Comparison of ENCODE assay signal across 16 cellular contexts in the genomic region with DNA sequence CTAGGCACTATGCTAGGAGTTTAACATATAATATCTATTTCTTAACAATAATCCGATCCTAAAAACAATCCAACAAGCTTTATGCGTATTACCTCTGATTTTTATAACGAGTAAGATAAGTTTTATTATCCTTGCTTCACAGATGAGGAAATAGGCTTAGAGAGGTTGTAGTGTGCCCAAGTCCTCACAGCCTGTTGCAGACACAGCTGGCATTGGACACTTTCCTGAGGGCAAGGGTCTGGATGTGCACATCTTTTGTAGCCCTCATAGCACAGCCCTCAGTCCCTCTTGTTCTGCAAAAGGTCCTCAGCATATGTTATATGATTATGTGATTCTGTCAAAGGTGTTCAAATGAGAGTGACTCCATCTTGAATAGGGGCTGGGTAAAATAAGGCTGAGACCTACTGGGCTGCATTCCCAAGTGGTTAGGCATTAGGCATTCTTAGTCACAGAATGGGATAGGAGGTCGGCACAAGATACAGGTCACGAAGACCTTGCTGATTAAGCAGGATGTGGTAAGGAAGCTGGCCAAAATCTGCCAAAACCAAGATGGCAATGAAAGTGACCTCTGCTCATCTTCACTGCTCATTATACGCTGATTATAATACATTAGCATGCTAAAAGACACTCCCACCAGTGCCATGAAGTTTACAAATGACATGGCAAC.
DNase-seq lines count a peak whose midpoint lies in the region; ATAC-seq and TF ChIP-seq lines count a peak whose summit lies in the region.
"Had no signal": no experiment of that assay in that cellular context is flagged by ENCODE, and none has a peak within 500 bp of the region (broad histone marks: within the 10 kb centered on the region; RNA-seq: fewer than 3 reads in every experiment).

No MANE protein-coding gene starts in this region.

- H3K4me1 Mint-ChIP-seq in HFFc6 (ENCODE audit: low read depth), result peaks cover 83% of the 10 kb centered on the region
- H3K4me1 Mint-ChIP-seq in type B pancreatic cell (ENCODE audit: unreplicated experiment), result peaks cover 25% of the 10 kb centered on the region
- peaks cover 5% of the 10 kb centered on the region for H3K4me1 Mint-ChIP-seq in activated T-cell treated with anti-CD3 and anti-CD28 coated beads, Interleukin-2, amount 50 U/mL, for 72 hours (ENCODE audit: low read depth)
- H3K4me1 Mint-ChIP-seq: activated naive CD4-positive, alpha-beta T cell treated with anti-CD3 and anti-CD28 coated beads, Interleukin-2, amount 50 U/mL, for 24 hours; IgD-negative memory B cell had no signal

- no peak overlapping the region for H3K27ac ChIP-seq in foreskin keratinocyte
- H3K27ac ChIP-seq: tibial nerve had no signal

- H3K36me3 Mint-ChIP-seq in HFFc6 (ENCODE audit: low read depth) (peaks cover 17% of the 10 kb centered on the region), type B pancreatic cell (peaks cover 8% of the 10 kb centered on the region)
- no peaks in the 10 kb centered on the region for H3K36me3 Mint-ChIP-seq in activated T-cell treated with anti-CD3 and anti-CD28 coated beads, Interleukin-2, amount 50 U/mL, for 72 hours (ENCODE audit: insufficient read depth in 2 of 2)
- H3K36me3 Mint-ChIP-seq: activated naive CD4-positive, alpha-beta T cell treated with anti-CD3 and anti-CD28 coated beads, Interleukin-2, amount 50 U/mL, for 24 hours; CD8-positive, alpha-beta T cell; IgD-negative memory B cell had no signal

- DNase-seq in HFFc6 (peak; percentile 87), SW 1271 (lab: John Stamatoyannopoulos, UW) (peak; percentile 24 to 49), foreskin keratinocyte (peak; percentile 79 to 95), type B pancreatic cell (ENCODE audit: extremely low spot score, unreplicated experiment) (no peak), NCI-H2196 (lab: John Stamatoyannopoulos, UW; ENCODE audit: unreplicated experiment) (no peak), ecto neural progenitor cell (ENCODE audit: low spot score) (no peak)
- no peak for DNase-seq in activated T-cell treated with anti-CD3 and anti-CD28 coated beads, Interleukin-2, amount 50 U/mL, for 72 hours
- DNase-seq: CD8-positive, alpha-beta T cell; cerebellar nuclear complex; natural killer cell; NCI-H1105 treated with DMSO at 0.1 percent for 48 hours; NCI-H2227 treated with DMSO at 0.1 percent for 48 hours; stimulated activated CD4-positive, alpha-beta T cell treated with anti-CD3 and anti-CD28 coated beads, Interleukin-1b, Interleukin-23, amount 100 ng/mL, for 48 hours had no signal

- peaks cover 45% of the 10 kb centered on the region for H3K4me1 ChIP-seq in foreskin keratinocyte

- no peaks in the 10 kb centered on the region; the same call in 1 of the 2 replicates for H3K27me3 Mint-ChIP-seq in HFFc6 (ENCODE audit: insufficient read depth)
- no peaks in the 10 kb centered on the region for H3K27me3 Mint-ChIP-seq in type B pancreatic cell
- peaks cover 24% of the 10 kb centered on the region for H3K27me3 Mint-ChIP-seq in activated T-cell treated with anti-CD3 and anti-CD28 coated beads, Interleukin-2, amount 50 U/mL, for 72 hours (ENCODE audit: low read depth)

- TF ChIP-seq CTCF in HFFc6 (IDR thresholded peaks at IDR 0.05) (no peak), foreskin keratinocyte (conservative IDR thresholded peaks at IDR 0.05) (no peak), type B pancreatic cell (conservative IDR thresholded peaks at IDR 0.05) (no peak)

- H3K4me3 Mint-ChIP-seq in HFFc6, result no peak overlapping the region
- H3K4me3 Mint-ChIP-seq in type B pancreatic cell, result peak overlapping the region; percentile 25
- H3K4me3 Mint-ChIP-seq in activated T-cell treated with anti-CD3 and anti-CD28 coated beads, Interleukin-2, amount 50 U/mL, for 72 hours, result no peak overlapping the region
- H3K4me3 Mint-ChIP-seq: activated naive CD4-positive, alpha-beta T cell treated with anti-CD3 and anti-CD28 coated beads, Interleukin-2, amount 50 U/mL, for 24 hours; CD8-positive, alpha-beta T cell; IgD-negative memory B cell; natural killer cell had no signal

- no peaks in the 10 kb centered on the region for H3K27me3 ChIP-seq in foreskin keratinocyte
- H3K27me3 ChIP-seq: tibial nerve had no signal

- peak overlapping the region; percentile 75 for H3K27ac Mint-ChIP-seq in HFFc6
- H3K27ac Mint-ChIP-seq in type B pancreatic cell, result peak overlapping the region; percentile 93
- no peak overlapping the region for H3K27ac Mint-ChIP-seq in activated T-cell treated with anti-CD3 and anti-CD28 coated beads, Interleukin-2, amount 50 U/mL, for 72 hours
- H3K27ac Mint-ChIP-seq: activated naive CD4-positive, alpha-beta T cell treated with anti-CD3 and anti-CD28 coated beads, Interleukin-2, amount 50 U/mL, for 24 hours; CD8-positive, alpha-beta T cell; IgD-negative memory B cell; natural killer cell had no signal

- peak; percentile 76 for ATAC-seq in foreskin keratinocyte
- no peak for ATAC-seq in activated T-cell treated with anti-CD3 and anti-CD28 coated beads, Interleukin-2, amount 50 U/mL, for 72 hours (replicated peaks in 1 of 2)
- ATAC-seq: CD8-positive, alpha-beta T cell; natural killer cell had no signal

- H3K9me3 Mint-ChIP-seq in HFFc6 (peaks cover 11% of the 10 kb centered on the region), type B pancreatic cell (peaks cover 5% of the 10 kb centered on the region)
- H3K9me3 Mint-ChIP-seq in activated T-cell treated with anti-CD3 and anti-CD28 coated beads, Interleukin-2, amount 50 U/mL, for 72 hours, result peaks cover 0 to 7% of the 10 kb centered on the region in 2 donors

Comparison
In these comparisons a context has a peak if more than half of its experiments do, and no peak if none do; other contexts are left out.
1. DNase-seq: peak in HFFc6 (single experiment), SW 1271 (2 of 2) and foreskin keratinocyte (2 of 2); none in type B pancreatic cell (single experiment), activated T-cell treated with anti-CD3 and anti-CD28 coated beads, Interleukin-2, amount 50 U/mL, for 72 hours (0 of 2), NCI-H2196 (single experiment) and ecto neural progenitor cell (single experiment).